ENCODE assay signal across 17 cellular contexts in genomic region chr14:71437870-71438269, GRCh38.
DNase-seq lines count a peak whose midpoint lies in the region; ATAC-seq, FAIRE-seq and TF ChIP-seq lines count a peak whose summit lies in the region.
"Had no signal": no experiment of that assay in that cellular context is flagged by ENCODE, and none has a peak within 500 bp of the region (broad histone marks: within the 10 kb centered on the region; RNA-seq: fewer than 3 reads in every experiment).

No MANE protein-coding gene starts in this region.

- H3K27me3 Mint-ChIP-seq in WTC11 (ENCODE audit: low read depth) (no peaks in the 10 kb centered on the region), endothelial cell (ENCODE audit: unreplicated experiment) (peaks cover 4% of the 10 kb centered on the region)
- H3K27me3 Mint-ChIP-seq: naive thymus-derived CD8-positive, alpha-beta T cell had no signal

- POLR2A ChIA-PET in WTC11 (lab: Charles Lee): no interaction called here

- no peak for TF ChIP-seq POLR2A in H54 (IDR thresholded peaks at IDR 0.05; ENCODE audit: low read depth, low read length)

- CTCF ChIA-PET in WTC11 (lab: Charles Lee): no interaction called here

- TF ChIP-seq CTCF in WTC11 (IDR thresholded peaks at IDR 0.05): no peak
- no peak for TF ChIP-seq CTCF in endothelial cell (IDR thresholded peaks at IDR 0.05; ENCODE audit: unreplicated experiment)

- no peak for ATAC-seq in WTC11
- ATAC-seq: naive thymus-derived CD8-positive, alpha-beta T cell; stimulated activated effector memory CD8-positive, alpha-beta T cell treated with anti-CD3 and anti-CD28 coated beads, Interleukin-12 subunit alpha, Interleukin-12 subunit beta, amount 100 ng/mL, for 72 hours had no signal

- no peak for FAIRE-seq in H54 (lab: Jason Lieb, UNC)

- peak; percentile 34 for DNase-seq in DMS53 (lab: John Stamatoyannopoulos, UW)
- no peak for DNase-seq in DMS53 treated with DMSO at 0.1 percent for 48 hours (lab: John Stamatoyannopoulos, UW; ENCODE audit: unreplicated experiment)
- DNase-seq in WTC11 (ENCODE audit: low spot score): no peak
- DNase-seq in endothelial cell (ENCODE audit: low spot score): no peak
- peak; percentile 18 for DNase-seq in renal cortical epithelial cell (ENCODE audit: low read depth)
- DNase-seq in DMS114 treated with DMSO at 0.1 percent for 48 hours (lab: John Stamatoyannopoulos, UW; ENCODE audit: unreplicated experiment): no peak
- DNase-seq in H54 (ENCODE audit: insufficient read length, low spot score): no peak
- DNase-seq in T-helper 1 cell: no peak
- DNase-seq: activated effector memory CD4-positive, alpha-beta T cell treated with anti-CD3 and anti-CD28 coated beads, Interleukin-2, amount 50 U/mL, for 16 hours; adrenal gland; erythroblast; NCI-H2171; NK-92 treated with Interleukin-12 subunit alpha and Interleukin-12 subunit beta, amount 100 ng/mL, for 24 hours; SHP77; T-helper 2 cell had no signal

- H3K27ac Mint-ChIP-seq in WTC11 (peak overlapping the region; percentile 8), endothelial cell (ENCODE audit: unreplicated experiment) (peak overlapping the region; percentile 10)
- H3K27ac Mint-ChIP-seq: stimulated activated effector memory CD8-positive, alpha-beta T cell treated with anti-CD3 and anti-CD28 coated beads, Interleukin-12 subunit alpha, Interleukin-12 subunit beta, amount 100 ng/mL, for 72 hours had no signal

- H3K36me3 Mint-ChIP-seq in WTC11: peaks cover 9% of the 10 kb centered on the region
- no peaks in the 10 kb centered on the region for H3K36me3 Mint-ChIP-seq in endothelial cell (ENCODE audit: low read depth, unreplicated experiment)

- H3K4me3 Mint-ChIP-seq in WTC11 (no peak overlapping the region), endothelial cell (ENCODE audit: unreplicated experiment) (no peak overlapping the region)
- H3K4me3 Mint-ChIP-seq: naive thymus-derived CD8-positive, alpha-beta T cell; stimulated activated effector memory CD8-positive, alpha-beta T cell treated with anti-CD3 and anti-CD28 coated beads, Interleukin-12 subunit alpha, Interleukin-12 subunit beta, amount 100 ng/mL, for 72 hours had no signal

- H3K4me1 Mint-ChIP-seq in WTC11: peaks cover 21% of the 10 kb centered on the region
- peaks cover 5% of the 10 kb centered on the region for H3K4me1 Mint-ChIP-seq in endothelial cell (ENCODE audit: unreplicated experiment)

- H3K9me3 Mint-ChIP-seq in WTC11 (no peaks in the 10 kb centered on the region; the same call in 1 of the 2 replicates), endothelial cell (ENCODE audit: unreplicated experiment) (no peaks in the 10 kb centered on the region)
- H3K9me3 Mint-ChIP-seq: stimulated activated effector memory CD8-positive, alpha-beta T cell treated with anti-CD3 and anti-CD28 coated beads, Interleukin-12 subunit alpha, Interleukin-12 subunit beta, amount 100 ng/mL, for 72 hours had no signal

TF ChIP-seq in WTC11, 78 proteins besides CTCF, POLR2A, EP300 and RAD21:
- no peak for TF ChIP-seq SP1 (CRISPR knock-in tag; conservative IDR thresholded peaks at IDR 0.05)
- TF ChIP-seq ZNF263 (CRISPR knock-in tag; IDR thresholded peaks at IDR 0.05; ENCODE audit: low read depth): no peak

Comparison
In these comparisons a context has a peak if more than half of its experiments do, and no peak if none do; other contexts are left out.
1. DNase-seq: peak in DMS53 (single experiment) and renal cortical epithelial cell (single experiment); none in DMS53 treated with DMSO at 0.1 percent for 48 hours (single experiment), WTC11 (single experiment), endothelial cell (single experiment), DMS114 treated with DMSO at 0.1 percent for 48 hours (single experiment), H54 (single experiment) and T-helper 1 cell (0 of 5).